11 cellular contexts compared by ENCODE assay signal in genomic region chr7:1843271-1843861, GRCh38.
DNase-seq lines count a peak whose midpoint lies in the region; ATAC-seq, FAIRE-seq and TF ChIP-seq lines count a peak whose summit lies in the region.
"Had no signal": no experiment of that assay in that cellular context is flagged by ENCODE, and none has a peak within 500 bp of the region (broad histone marks: within the 10 kb centered on the region; RNA-seq: fewer than 3 reads in every experiment).

No MANE protein-coding gene starts in this region.

- no peak overlapping the region for H3K4me3 ChIP-seq in left ventricle myocardium inferior
- H3K4me3 ChIP-seq in upper lobe of right lung: no peak overlapping the region
- H3K4me3 ChIP-seq: gastrocnemius medialis had no signal

- H3K27me3 ChIP-seq in left ventricle myocardium inferior (ENCODE audit: low read depth) (no peaks in the 10 kb centered on the region), upper lobe of right lung (no peaks in the 10 kb centered on the region)
- H3K27me3 ChIP-seq: gastrocnemius medialis had no signal

- FAIRE-seq in urothelium cell line (lab: Jason Lieb, UNC): no peak

- ATAC-seq in left ventricle myocardium superior (no peak), upper lobe of right lung (no peak)
- ATAC-seq: gastrocnemius medialis had no signal

- H3K4me1 ChIP-seq in left ventricle myocardium inferior (no peaks in the 10 kb centered on the region), upper lobe of right lung (no peaks in the 10 kb centered on the region)
- H3K4me1 ChIP-seq: gastrocnemius medialis had no signal

- H3K36me3 ChIP-seq in left ventricle myocardium inferior (no peaks in the 10 kb centered on the region), upper lobe of right lung (no peaks in the 10 kb centered on the region)
- H3K36me3 ChIP-seq: gastrocnemius medialis had no signal

- DNase-seq in cardiac septum (ENCODE audit: low spot score) (peak; percentile 73), left ventricle myocardium inferior (no peak), SIG-M5 (lab: John Stamatoyannopoulos, UW) (peak; percentile 48), left ventricle myocardium superior (peak; percentile 18), upper lobe of right lung (peak; percentile 49), urothelium cell line (ENCODE audit: low spot score) (no peak), NCI-H345 treated with DMSO at 0.1 percent for 48 hours (lab: John Stamatoyannopoulos, UW; ENCODE audit: unreplicated experiment) (no peak), NCI-H1694 (lab: John Stamatoyannopoulos, UW) (no peak)
- DNase-seq: cerebellar nuclear complex, NCI-H1417 treated with DMSO at 0.1 percent for 48 hours had no signal

- no peaks in the 10 kb centered on the region for H3K9me3 ChIP-seq in left ventricle myocardium inferior (replicated peaks)
- H3K9me3 ChIP-seq in upper lobe of right lung: no peaks in the 10 kb centered on the region
- H3K9me3 ChIP-seq: gastrocnemius medialis had no signal

- TF ChIP-seq CTCF in left ventricle myocardium inferior (IDR thresholded peaks at IDR 0.05; ENCODE audit: borderline replicate concordance) (no peak), upper lobe of right lung (IDR thresholded peaks at IDR 0.05) (no peak)

- intact Hi-C loops in cardiac septum (cut with DNase I) (no loop called here), left ventricle myocardium inferior (cut with micrococcal nuclease) (no loop called here), left ventricle myocardium superior (cut with micrococcal nuclease) (no loop called here), upper lobe of right lung (cut with DNase I) (no loop called here)

- no peak overlapping the region for H3K27ac ChIP-seq in left ventricle myocardium inferior (replicated peaks)
- H3K27ac ChIP-seq in upper lobe of right lung: no peak overlapping the region
- H3K27ac ChIP-seq: gastrocnemius medialis had no signal

Comparison
In these comparisons a context has a peak if more than half of its experiments do, and no peak if none do; other contexts are left out.
1. DNase-seq: peak in cardiac septum (single experiment), SIG-M5 (single experiment), left ventricle myocardium superior (single experiment) and upper lobe of right lung (single experiment); none in left ventricle myocardium inferior (single experiment), urothelium cell line (single experiment), NCI-H345 treated with DMSO at 0.1 percent for 48 hours (single experiment) and NCI-H1694 (single experiment).